In the genomic region with DNA sequence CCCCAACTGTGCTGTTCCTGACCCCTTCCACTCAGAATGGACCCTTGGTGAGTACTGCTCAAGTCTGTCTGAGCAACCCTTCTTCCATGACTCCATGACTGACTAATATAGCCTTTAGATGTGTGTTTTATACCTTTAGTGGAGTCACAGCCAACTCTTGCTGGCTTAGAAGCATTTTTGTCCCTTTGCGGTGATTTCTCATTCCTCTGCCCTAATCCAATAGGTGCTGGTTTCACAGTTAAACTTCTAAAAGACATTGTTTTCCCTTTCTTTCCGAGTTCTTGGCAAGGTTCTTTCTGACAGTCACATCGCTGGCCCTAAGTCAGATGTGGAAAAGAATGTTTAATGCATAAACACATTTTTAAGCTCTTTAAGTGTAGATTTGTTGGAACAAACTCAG, we compare ENCODE assay signal across 22 cellular contexts. TPM values are rescaled to one million over a fixed set of nuclear protein-coding genes. Genes with fewer than 3 reads are reported as not detected.
DNase-seq lines count a peak whose midpoint lies in the region; ATAC-seq and TF ChIP-seq lines count a peak whose summit lies in the region.
"Had no signal": no experiment of that assay in that cellular context is flagged by ENCODE, and none has a peak within 500 bp of the region (broad histone marks: within the 10 kb centered on the region; RNA-seq: fewer than 3 reads in every experiment).

No MANE protein-coding gene starts in this region.

- DNase-seq in ascending aorta (ENCODE audit: low spot score in 2 of 2): no peak
- DNase-seq in fibroblast of the aortic adventitia (ENCODE audit: low read depth): peak; percentile 86
- DNase-seq in vagina (ENCODE audit: extremely low spot score in 2 of 2): no peak
- no peak for DNase-seq in COR-L47 (lab: John Stamatoyannopoulos, UW)
- DNase-seq: BE2C; EL; GF-D8; KG1; MV-4-11; NCI-H1105 treated with DMSO at 0.1 percent for 48 hours; NCI-H2029 treated with DMSO at 0.1 percent for 48 hours; NCI-H345; NCI-H524; NCI-H774; NK-92 treated with Interleukin-12 subunit alpha and Interleukin-12 subunit beta, amount 100 ng/mL, for 24 hours; SHP77 treated with DMSO at 0.1 percent for 48 hours had no signal

- H3K4me1 ChIP-seq in ascending aorta (peaks cover 0 to 13% of the 10 kb centered on the region in 2 donors), rectal smooth muscle tissue (ENCODE audit: control insufficient read depth, insufficient read depth, low read length) (no peaks in the 10 kb centered on the region), vagina (peaks cover 14% of the 10 kb centered on the region)
- H3K4me1 ChIP-seq: BE2C, HAP-1 had no signal

- H3K27ac ChIP-seq in ascending aorta: peak overlapping the region; percentile 53 to 57
- peak overlapping the region; percentile 1 for H3K27ac ChIP-seq in rectal smooth muscle tissue (ENCODE audit: low read depth, low read length)
- H3K27ac ChIP-seq in vagina: peak overlapping the region; percentile 94
- H3K27ac ChIP-seq: RWPE1 had no signal

- intact Hi-C loops in ascending aorta (cut with DNase I): loop anchor here (5.0 kb wide), 1 partner anchor 722 kb away; no protein-coding TSS in a partner anchor
- intact Hi-C loops in vagina (cut with DNase I): no loop called here

- H3K36me3 ChIP-seq in ascending aorta (no peaks in the 10 kb centered on the region), rectal smooth muscle tissue (ENCODE audit: control insufficient read depth, insufficient read depth, low read length) (no peaks in the 10 kb centered on the region), vagina (no peaks in the 10 kb centered on the region)
- H3K36me3 ChIP-seq: BE2C, HAP-1 had no signal

- H3K4me3 ChIP-seq in ascending aorta (no peak overlapping the region), fibroblast of the aortic adventitia (ENCODE audit: low read depth, low read length) (no peak overlapping the region), rectal smooth muscle tissue (ENCODE audit: low read length) (no peak overlapping the region), vagina (no peak overlapping the region)
- H3K4me3 ChIP-seq: HAP-1 had no signal

- TF ChIP-seq CTCF in ascending aorta (IDR thresholded peaks at IDR 0.05) (no peak), fibroblast of the aortic adventitia (IDR thresholded peaks at IDR 0.05; ENCODE audit: insufficient read depth, low read length) (no peak), vagina (IDR thresholded peaks at IDR 0.05) (no peak)

- no peak overlapping the region for H3K9ac ChIP-seq in rectal smooth muscle tissue (ENCODE audit: low read length)

- no peak for TF ChIP-seq POLR2A in vagina (IDR thresholded peaks at IDR 0.05)

- H3K27me3 ChIP-seq in ascending aorta (no peaks in the 10 kb centered on the region), rectal smooth muscle tissue (ENCODE audit: control insufficient read depth, insufficient read depth, low read length) (no peaks in the 10 kb centered on the region), vagina (no peaks in the 10 kb centered on the region)

- no peak for ATAC-seq in GM21529 (IDR thresholded peaks at IDR 0.05; ENCODE audit: unreplicated experiment)
- no peak for ATAC-seq in GM21723 (IDR thresholded peaks at IDR 0.05; ENCODE audit: unreplicated experiment)

- H3K9me3 ChIP-seq in ascending aorta (peaks cover 0 to 5% of the 10 kb centered on the region in 2 donors), vagina (no peaks in the 10 kb centered on the region)
- H3K9me3 ChIP-seq: BE2C, HAP-1 had no signal

RNA-seq across cellular contexts. Expression of a gene that starts 4.0 kb away (rescaled TPM):
- total RNA-seq in ascending aorta (144 TPM), fibroblast of the aortic adventitia (ENCODE audit: low replicate concordance) (27.8 and 47.9 TPM in 2 replicates), vagina (37.6 TPM)

RNA-seq across cellular contexts. Expression of a gene that starts 7.8 kb away (rescaled TPM):
- total RNA-seq in ascending aorta (25.7 TPM), fibroblast of the aortic adventitia (ENCODE audit: low replicate concordance) (40.9 and 171 TPM in 2 replicates), vagina (56.0 TPM)
- total RNA-seq: A673 had no signal

Comparison
In these comparisons a context has a peak if more than half of its experiments do, and no peak if none do; other contexts are left out.
1. H3K27ac ChIP-seq: peak in every context shown above with its lines; median percentile 94 in vagina; 55 in ascending aorta; 1 in rectal smooth muscle tissue.